Comparison of ENCODE assay signal across 21 cellular contexts in the genomic region with DNA sequence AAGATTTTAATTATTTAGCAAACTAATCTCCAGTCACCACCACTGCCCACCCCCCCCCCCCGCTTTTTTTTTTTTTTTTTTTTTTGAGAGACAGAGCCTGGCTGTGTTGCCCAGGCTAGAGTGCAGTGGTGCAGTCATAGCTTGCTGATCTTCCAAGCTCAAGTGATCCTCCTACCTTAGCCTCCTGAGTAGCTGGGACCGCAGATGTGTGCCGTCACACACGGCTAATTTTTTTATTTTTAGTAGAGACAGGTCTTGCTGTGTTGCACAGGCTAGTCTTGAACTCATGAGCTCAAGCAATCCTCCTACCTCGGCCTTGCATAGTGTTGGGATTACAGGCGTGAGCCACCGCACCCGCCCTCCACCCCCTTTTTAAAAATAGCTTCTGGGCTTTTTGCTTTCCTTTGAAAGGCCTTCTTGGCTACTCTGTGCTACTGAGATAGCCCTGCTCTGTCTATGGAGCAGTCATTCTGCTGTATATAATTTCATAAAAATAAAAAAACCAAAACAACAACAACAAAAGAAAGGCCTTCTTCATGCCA. TPM values are rescaled to one million over a fixed set of nuclear protein-coding genes. Genes with fewer than 3 reads are reported as not detected.
DNase-seq lines count a peak whose midpoint lies in the region; ATAC-seq, FAIRE-seq and TF ChIP-seq lines count a peak whose summit lies in the region.
"Had no signal": no experiment of that assay in that cellular context is flagged by ENCODE, and none has a peak within 500 bp of the region (broad histone marks: within the 10 kb centered on the region; RNA-seq: fewer than 3 reads in every experiment).

No MANE protein-coding gene starts in this region.

- POLR2A ChIA-PET in HEK293 (lab: Yijun Ruan, JAX): interaction anchor here (0.6 to 1.1 kb wide), 2 partner anchors 21 to 63 kb away, joined by 3 to 4 read pairs; no protein-coding TSS in a partner anchor
- POLR2A ChIA-PET in activated B cell treated with CpG ODN at 0.5 μM for 24 hours (lab: Charles Lee): interaction anchor here (0.6 kb wide), 1 partner anchor 105 kb away, joined by 5 read pairs; no protein-coding TSS in a partner anchor

- H3K27ac ChIP-seq in HEK293 (ENCODE audit: extremely low read depth, low read depth, low read length): no peak overlapping the region
- H3K27ac ChIP-seq: adrenal gland, prostate gland, thoracic aorta had no signal

- no peaks in the 10 kb centered on the region for H3K27me3 Mint-ChIP-seq in activated B cell treated with CpG ODN at 0.5 μM for 24 hours
- H3K27me3 Mint-ChIP-seq: activated CD8-positive, alpha-beta memory T cell treated with anti-CD3 and anti-CD28 coated beads, Interleukin-2, amount 10 ng/mL, durations not matched to agents 7 days and 5 days; T-helper 17 cell had no signal

- peak overlapping the region; percentile 19 for H3K4me3 Mint-ChIP-seq in activated B cell treated with CpG ODN at 0.5 μM for 24 hours
- H3K4me3 Mint-ChIP-seq: activated CD8-positive, alpha-beta memory T cell treated with anti-CD3 and anti-CD28 coated beads, Interleukin-2, amount 10 ng/mL, durations not matched to agents 7 days and 5 days; HFFc6; immature natural killer cell; nephron progenitor cell; T-helper 17 cell had no signal

- no peak for TF ChIP-seq POLR2A in GM12892 (IDR thresholded peaks at IDR 0.05; ENCODE audit: low read depth, low read length)

- no peak for FAIRE-seq in GM12892 (lab: Jason Lieb, UNC)

- TF ChIP-seq CTCF in HEK293 (tag by site-specific recombination; IDR thresholded peaks at IDR 0.05) (no peak), activated B cell treated with CpG ODN at 0.5 μM for 24 hours (IDR thresholded peaks at IDR 0.05) (no peak)

- peak; percentile 76 for ATAC-seq in GM18858 (IDR thresholded peaks at IDR 0.05; ENCODE audit: unreplicated experiment)
- ATAC-seq in HG03354 (IDR thresholded peaks at IDR 0.05; ENCODE audit: poor library complexity, severe bottlenecking, unreplicated experiment): peak; percentile 61
- peak; percentile 34 for ATAC-seq in activated B cell treated with CpG ODN at 0.5 μM for 24 hours (ENCODE audit: low read depth)
- ATAC-seq in GM21576 (IDR thresholded peaks at IDR 0.05; ENCODE audit: unreplicated experiment): no peak
- no peak for ATAC-seq in activated CD4-positive, CD25-positive, alpha-beta regulatory T cell treated with anti-CD3 and anti-CD28 coated beads, Interleukin-2, amount 50 U/mL, for 24 hours
- ATAC-seq: activated CD8-positive, alpha-beta memory T cell treated with anti-CD3 and anti-CD28 coated beads, Interleukin-2, amount 10 ng/mL, durations not matched to agents 7 days and 5 days; T-helper 17 cell had no signal

- intact Hi-C loops in activated B cell treated with CpG ODN at 0.5 μM for 24 hours (cut with micrococcal nuclease): no loop called here

- no peaks in the 10 kb centered on the region for H3K9me3 ChIP-seq in HEK293 (ENCODE audit: control insufficient read depth, insufficient read depth, low read depth, low read length)
- H3K9me3 ChIP-seq: adrenal gland, prostate gland, thoracic aorta had no signal

- no peak overlapping the region for H3K4me3 ChIP-seq in HEK293 (ENCODE audit: low read depth, low read length)
- H3K4me3 ChIP-seq: adrenal gland, prostate gland, smooth muscle cell, thoracic aorta had no signal

- no peak overlapping the region for H3K27ac Mint-ChIP-seq in activated B cell treated with CpG ODN at 0.5 μM for 24 hours
- H3K27ac Mint-ChIP-seq: activated CD8-positive, alpha-beta memory T cell treated with anti-CD3 and anti-CD28 coated beads, Interleukin-2, amount 10 ng/mL, durations not matched to agents 7 days and 5 days; HFFc6; immature natural killer cell; nephron progenitor cell; T-helper 17 cell had no signal

- H3K4me1 Mint-ChIP-seq in activated B cell treated with CpG ODN at 0.5 μM for 24 hours: peaks cover 27% of the 10 kb centered on the region

- CTCF ChIA-PET in HEK293 (lab: Yijun Ruan, JAX): interaction anchor here (0.6 to 4.4 kb wide), 3 partner anchors 9 to 128 kb away, joined by 3 to 15 read pairs (median 3); no protein-coding TSS in a partner anchor
- CTCF ChIA-PET in activated B cell treated with CpG ODN at 0.5 μM for 24 hours (lab: Charles Lee): no interaction called here

- H3K4me1 ChIP-seq in HEK293 (ENCODE audit: control insufficient read depth, insufficient read depth, low read length): peaks cover 9% of the 10 kb centered on the region
- H3K4me1 ChIP-seq: prostate gland had no signal

- H3K9me3 Mint-ChIP-seq in activated B cell treated with CpG ODN at 0.5 μM for 24 hours: no peaks in the 10 kb centered on the region
- H3K9me3 Mint-ChIP-seq: HFFc6, immature natural killer cell, nephron progenitor cell had no signal

- peaks cover 8 to 24% of the 10 kb centered on the region in 2 experiments for H3K36me3 ChIP-seq in HEK293 (ENCODE audit: control insufficient read depth in 2 of 2, insufficient read depth in 1 of 2, low read length in 2 of 2)
- H3K36me3 ChIP-seq: adrenal gland, prostate gland, thoracic aorta had no signal

- H3K36me3 Mint-ChIP-seq in activated B cell treated with CpG ODN at 0.5 μM for 24 hours (ENCODE audit: low read depth): peaks cover 10% of the 10 kb centered on the region

- no peak for DNase-seq in activated B cell treated with CpG ODN at 0.5 μM for 24 hours
- no peak for DNase-seq in NCI-H774 (lab: John Stamatoyannopoulos, UW)
- no peak for DNase-seq in GM12892 (ENCODE audit: insufficient read length)
- DNase-seq: activated CD8-positive, alpha-beta memory T cell treated with anti-CD3 and anti-CD28 coated beads, Interleukin-2, amount 10 ng/mL, durations not matched to agents 7 days and 5 days; adrenal gland; central memory CD4-positive, alpha-beta T cell; HFFc6; immature natural killer cell; MM.1S; NCI-H187 treated with DMSO at 0.1 percent for 48 hours; nephron progenitor cell; SHP77 treated with DMSO at 0.1 percent for 48 hours; T-helper 17 cell had no signal

TF ChIP-seq in HEK293, 187 proteins besides CTCF, POLR2A, EP300 and RAD21:
- no peak for TF ChIP-seq ZBTB48 (tag by site-specific recombination; IDR thresholded peaks at IDR 0.05)
- peak; percentile 83 for TF ChIP-seq KLF1 (tag by site-specific recombination; IDR thresholded peaks at IDR 0.05)

RNA-seq across cellular contexts. Expression of a gene that starts 18.7 kb away (rescaled TPM):
- total RNA-seq in activated B cell treated with CpG ODN at 0.5 μM for 24 hours: 12.7 and 13.1 TPM in 2 replicates
- polyA plus RNA-seq in GM12892 (2012; ENCODE audit: missing spikeins): 16.9 TPM

Comparison
In these comparisons a context has a peak if more than half of its experiments do, and no peak if none do; other contexts are left out.
1. ATAC-seq: peak in GM18858 (single experiment), HG03354 (single experiment) and activated B cell treated with CpG ODN at 0.5 μM for 24 hours (single experiment); none in GM21576 (single experiment) and activated CD4-positive, CD25-positive, alpha-beta regulatory T cell treated with anti-CD3 and anti-CD28 coated beads, Interleukin-2, amount 50 U/mL, for 24 hours (0 of 2).